27 cellular contexts compared by ENCODE assay signal in genomic region chr6:3861424-3861823, GRCh38. TPM values are rescaled to one million over a fixed set of nuclear protein-coding genes. Genes with fewer than 3 reads are reported as not detected.
A peak's percentile ranks its signal among the peaks of the same experiment; 100 is the strongest.
DNase-seq lines count a peak whose midpoint lies in the region; ATAC-seq, FAIRE-seq and TF ChIP-seq lines count a peak whose summit lies in the region.
"Had no signal": no experiment of that assay in that cellular context is flagged by ENCODE, and none has a peak within 500 bp of the region (broad histone marks: within the 10 kb centered on the region; RNA-seq: fewer than 3 reads in every experiment).

No MANE protein-coding gene starts in this region.

- H3K56ac ChIP-seq in mesendoderm (ENCODE audit: low read length): no peak overlapping the region

- no peak overlapping the region for H2BK15ac ChIP-seq in mesendoderm (replicated peaks; ENCODE audit: low read depth)

- H3K9ac ChIP-seq in HepG2 (ENCODE audit: insufficient read depth, low read depth, low read length) (no peak overlapping the region), mesendoderm (ENCODE audit: low read length) (no peak overlapping the region)
- H3K9ac ChIP-seq: BLaER1 treated with 17β-estradiol and CSF1 and Interleukin-3, amounts not matched to agents 10 nM and 100 nM had no signal

- H3K9me3 ChIP-seq in HepG2 (ENCODE audit: low read length) (peaks cover 4% of the 10 kb centered on the region; the same call in 1 of the 2 replicates), right lobe of liver (no peaks in the 10 kb centered on the region)
- H3K9me3 ChIP-seq: A549, BE2C had no signal

- H3K4me1 ChIP-seq in HepG2 (ENCODE audit: insufficient read depth, low read length): peaks cover 15% of the 10 kb centered on the region
- peaks cover 0 to 13% (median 6%) of the 10 kb centered on the region in 4 donors for H3K4me1 ChIP-seq in right lobe of liver
- H3K4me1 ChIP-seq in mesendoderm (ENCODE audit: control insufficient read depth, low read depth, low read length): no peaks in the 10 kb centered on the region
- H3K4me1 ChIP-seq: A549; BE2C; BLaER1 treated with 17β-estradiol and CSF1 and Interleukin-3, amounts not matched to agents 10 nM and 100 nM had no signal

- H2BK120ac ChIP-seq in mesendoderm (ENCODE audit: low read depth, low read length): no peak overlapping the region

- TF ChIP-seq RAD21 in HepG2 (CRISPR knock-in tag; IDR thresholded peaks at IDR 0.05): no peak

- BruUV-seq in HepG2 (replicated peaks; lab: Mats Ljungman, UMichigan): no TSS peak

- DNase-seq in HepG2 (ENCODE audit: low spot score): no peak
- no peak for DNase-seq in right lobe of liver
- peak; percentile 50 for DNase-seq in bronchial epithelial cell (ENCODE audit: low read depth)
- DNase-seq in mesendoderm: peak; percentile 60
- DNase-seq in endothelial cell (ENCODE audit: low spot score): no peak
- no peak for DNase-seq in T-helper 2 cell
- DNase-seq: 8988T; ACHN; AML-193; BE2C; CD4-positive, alpha-beta T cell; CD8-positive, alpha-beta memory T cell; DMS 273 treated with DMSO at 0.1 percent for 48 hours; DMS79; EL; GF-D8; GOT3; HCEC 1CT had no signal

- no peaks in the 10 kb centered on the region for H3K79me2 ChIP-seq in HepG2 (ENCODE audit: insufficient read depth, low read length)
- H3K79me2 ChIP-seq in mesendoderm (ENCODE audit: control insufficient read depth, insufficient read depth, low read length): no peaks in the 10 kb centered on the region

- H4K8ac ChIP-seq in mesendoderm (ENCODE audit: low read depth, low read length): no peak overlapping the region

- H2AK5ac ChIP-seq in mesendoderm (ENCODE audit: low read length): no peak overlapping the region

- H4K5ac ChIP-seq in mesendoderm (ENCODE audit: low read length): no peak overlapping the region

- H3K27me3 Mint-ChIP-seq in endothelial cell (ENCODE audit: unreplicated experiment): peaks cover 1% of the 10 kb centered on the region

- CTCF ChIA-PET in HepG2 (lab: Yijun Ruan, JAX; ENCODE audit: low intra/inter-chr PET ratio, low total read pairs): no interaction called here

- H3K36me3 Mint-ChIP-seq in endothelial cell (ENCODE audit: low read depth, unreplicated experiment): no peaks in the 10 kb centered on the region
- H3K36me3 Mint-ChIP-seq: CD14-positive monocyte had no signal

- ATAC-seq in HepG2: peak; percentile 38; the same call in 1 of the 3 replicates
- no peak for ATAC-seq in right lobe of liver
- peak; percentile 75 for ATAC-seq in esophagus mucosa
- no peak for ATAC-seq in HG03571 (IDR thresholded peaks at IDR 0.05; ENCODE audit: unreplicated experiment)
- ATAC-seq: A549 had no signal

- TF ChIP-seq EP300 in HepG2 (IDR thresholded peaks at IDR 0.05; ENCODE audit: low read depth in 2 of 2, low read length in 2 of 2) (no peak), HepG2 (CRISPR knock-in tag; IDR thresholded peaks at IDR 0.05; ENCODE audit: borderline replicate concordance) (no peak)

- no peak overlapping the region for H3K23ac ChIP-seq in mesendoderm (ENCODE audit: low read length)

- no peak overlapping the region for H3K27ac Mint-ChIP-seq in endothelial cell (ENCODE audit: unreplicated experiment)
- H3K27ac Mint-ChIP-seq: CD14-positive monocyte; CD4-positive, alpha-beta T cell; CD8-positive, alpha-beta memory T cell had no signal

- H3K27me3 ChIP-seq in HepG2 (ENCODE audit: control insufficient read depth in 1 of 2, insufficient read depth in 2 of 2, low read length in 2 of 2) (no peaks in the 10 kb centered on the region), right lobe of liver (no peaks in the 10 kb centered on the region), bronchial epithelial cell (ENCODE audit: control insufficient read depth, insufficient read depth, low read length) (peaks cover 9% of the 10 kb centered on the region), mesendoderm (ENCODE audit: insufficient read depth, low read length, poor library complexity) (no peaks in the 10 kb centered on the region)
- H3K27me3 ChIP-seq: BE2C; BLaER1 treated with 17β-estradiol and CSF1 and Interleukin-3, amounts not matched to agents 10 nM and 100 nM had no signal

- H3K18ac ChIP-seq in mesendoderm (ENCODE audit: low read length): no peak overlapping the region

- H3K79me1 ChIP-seq in mesendoderm (ENCODE audit: low read length): no peaks in the 10 kb centered on the region

- peak overlapping the region; percentile 46 for H2AFZ ChIP-seq in HepG2 (ENCODE audit: low read length)

- H3K4ac ChIP-seq in mesendoderm (ENCODE audit: low read depth, low read length): no peak overlapping the region

- in situ Hi-C loops in HepG2 (cut with HindIII; ENCODE audit: extremely low pct_ligation_motif_present, low pct_unique_long_range_greater_than_20kb): no loop called here

- WGBS in HepG2 (ENCODE audit: low lambda C conversion rate): 77% methylated on average over 4 of the region's 4 CpGs
- 68% methylated on average over 2 of the region's 4 CpGs for WGBS in right lobe of liver (ENCODE audit: insufficient coverage, low coverage, low lambda C conversion rate, missing lambda C conversion rate)
- WGBS in mesendoderm (ENCODE audit: extremely low coverage, insufficient coverage, low lambda C conversion rate): no CpG with 5 or more reads among the region's 4 CpGs

- H3K27ac ChIP-seq in HepG2 (ENCODE audit: extremely low read length, insufficient read depth, low read length) (no peak overlapping the region), right lobe of liver (no peak overlapping the region), mesendoderm (ENCODE audit: low read depth, low read length) (no peak overlapping the region)
- H3K27ac ChIP-seq: A549; BLaER1 treated with 17β-estradiol and CSF1 and Interleukin-3, amounts not matched to agents 10 nM and 100 nM had no signal

- no peaks in the 10 kb centered on the region for H3K9me3 Mint-ChIP-seq in endothelial cell (ENCODE audit: unreplicated experiment)

- no peak for TF ChIP-seq CTCF in HepG2 (CRISPR knock-in tag; IDR thresholded peaks at IDR 0.05)
- TF ChIP-seq CTCF in right lobe of liver (IDR thresholded peaks at IDR 0.05): no peak
- no peak for TF ChIP-seq CTCF in bronchial epithelial cell (IDR thresholded peaks at IDR 0.05; ENCODE audit: insufficient read depth, low read length, severe bottlenecking)
- no peak for TF ChIP-seq CTCF in endothelial cell (IDR thresholded peaks at IDR 0.05; ENCODE audit: unreplicated experiment)

- no peak overlapping the region for H3K4me2 ChIP-seq in HepG2 (ENCODE audit: low read depth, low read length)
- H3K4me2 ChIP-seq in mesendoderm (ENCODE audit: low read length): no peak overlapping the region
- H3K4me2 ChIP-seq: A549; BLaER1 treated with 17β-estradiol and CSF1 and Interleukin-3, amounts not matched to agents 10 nM and 100 nM had no signal

- no peak overlapping the region for H3K4me3 Mint-ChIP-seq in endothelial cell (ENCODE audit: unreplicated experiment)
- H3K4me3 Mint-ChIP-seq: CD14-positive monocyte; CD4-positive, alpha-beta T cell; CD8-positive, alpha-beta memory T cell had no signal

- H3K4me3 ChIP-seq in HepG2 (replicated peaks in 1 of 3; ENCODE audit: insufficient read depth in 1 of 3, low read depth in 2 of 3, low read length in 3 of 3) (no peak overlapping the region), right lobe of liver (no peak overlapping the region), bronchial epithelial cell (ENCODE audit: low read depth, low read length) (no peak overlapping the region), mesendoderm (ENCODE audit: low read length) (no peak overlapping the region)
- H3K4me3 ChIP-seq: A549; BLaER1 treated with 17β-estradiol and CSF1 and Interleukin-3, amounts not matched to agents 10 nM and 100 nM had no signal

- no peak overlapping the region for H2BK5ac ChIP-seq in mesendoderm (ENCODE audit: low read length)

- no peaks in the 10 kb centered on the region for H4K20me1 ChIP-seq in HepG2 (ENCODE audit: insufficient read depth, low read length)
- H4K20me1 ChIP-seq: BLaER1 treated with 17β-estradiol and CSF1 and Interleukin-3, amounts not matched to agents 10 nM and 100 nM had no signal

- no peaks in the 10 kb centered on the region for H3K4me1 Mint-ChIP-seq in endothelial cell (ENCODE audit: unreplicated experiment)
- H3K4me1 Mint-ChIP-seq: CD14-positive monocyte; CD8-positive, alpha-beta memory T cell had no signal

- H3K36me3 ChIP-seq in HepG2 (replicated peaks in 1 of 2; ENCODE audit: control insufficient read depth in 1 of 2, insufficient read depth in 2 of 2, low read length in 2 of 2): no peaks in the 10 kb centered on the region
- no peaks in the 10 kb centered on the region for H3K36me3 ChIP-seq in right lobe of liver
- H3K36me3 ChIP-seq in bronchial epithelial cell (ENCODE audit: control insufficient read depth, insufficient read depth, low read length): no peaks in the 10 kb centered on the region
- no peaks in the 10 kb centered on the region for H3K36me3 ChIP-seq in mesendoderm (ENCODE audit: control insufficient read depth, insufficient read depth, low read length)
- H3K36me3 ChIP-seq: BE2C; BLaER1 treated with 17β-estradiol and CSF1 and Interleukin-3, amounts not matched to agents 10 nM and 100 nM had no signal

- TF ChIP-seq POLR2A in HepG2 (IDR thresholded peaks at IDR 0.05; ENCODE audit: insufficient read depth in 1 of 2, low read depth in 2 of 2, low read length in 2 of 2) (no peak), right lobe of liver (IDR thresholded peaks at IDR 0.05) (no peak)

- POLR2A ChIA-PET in HepG2 (lab: Yijun Ruan, JAX): interaction anchor here (1.1 to 2.0 kb wide), 3 partner anchors 9 to 52 kb away, joined by 4 to 12 read pairs (median 4); no protein-coding TSS in a partner anchor

- FAIRE-seq in HepG2 (lab: Jason Lieb, UNC) (no peak), bronchial epithelial cell (lab: Jason Lieb, UNC) (peak; percentile 32)
- FAIRE-seq: A549, D721Med, GM12891, GM18507 had no signal

- intact Hi-C loops in HepG2 (cut with micrococcal nuclease; ENCODE audit: unreplicated experiment) (no loop called here), right lobe of liver (cut with DNase I) (no loop called here)

RNA-seq across cellular contexts. Expression of gene FAM50B, which starts 12.3 kb away (rescaled TPM):
- total RNA-seq in HepG2 (2016; rRNA removed; fragmentation: Illumina TruSeq; extraction: Trizol) (not detected in 2 replicates), right lobe of liver (10 to 100 TPM in 1 of 6 experiments, 1 to 10 TPM in 5; 3.6 to 11.1 (median 8.5) TPM), bronchial epithelial cell (6.0 and 10.3 TPM in 2 replicates), esophagus mucosa (6.0 TPM), endothelial cell (ENCODE audit: unreplicated experiment) (3.8 TPM)
- not detected in 2 replicates for total RNA-seq in HepG2 (2016; cell fraction: cytosol; rRNA removed; fragmentation: Illumina TruSeq; extraction: Trizol; ENCODE audit: low read depth)
- not detected in 2 replicates for total RNA-seq in HepG2 (2016; cell fraction: insoluble cytoplasmic fraction; rRNA removed; fragmentation: Illumina TruSeq; extraction: Trizol)
- not detected in 2 replicates for total RNA-seq in HepG2 (2016; cell fraction: membrane; rRNA removed; fragmentation: Illumina TruSeq; extraction: Trizol)
- not detected in 2 replicates for total RNA-seq in HepG2 (2016; cell fraction: nucleus; rRNA removed; fragmentation: Illumina TruSeq; extraction: Trizol)
- polyA plus RNA-seq in HepG2 (2011; rRNA removed): 0.05 TPM in 1 of 2 replicates, not detected in the other
- not detected in 2 replicates for polyA plus RNA-seq in HepG2 (2011; cell fraction: cytosol; rRNA removed)
- 0.07 TPM in 1 of 2 replicates, not detected in the other for polyA plus RNA-seq in HepG2 (2011; cell fraction: nucleus; rRNA removed)
- polyA plus RNA-seq in HepG2 (2012): not detected in 2 replicates
- not detected in 2 replicates for polyA plus RNA-seq in HepG2 (2016; cell fraction: cytosol; fragmentation: Illumina TruSeq; extraction: Trizol; ENCODE audit: low read depth)
- polyA plus RNA-seq in HepG2 (2016; cell fraction: insoluble cytoplasmic fraction; fragmentation: Illumina TruSeq; extraction: Trizol; ENCODE audit: low read depth): not detected in 2 replicates
- not detected in 2 replicates for polyA plus RNA-seq in HepG2 (2016; cell fraction: membrane; fragmentation: Illumina TruSeq; extraction: Trizol; ENCODE audit: low read depth)
- not detected in 2 replicates for polyA plus RNA-seq in HepG2 (2016; cell fraction: nucleus; fragmentation: Illumina TruSeq; extraction: Trizol; ENCODE audit: insufficient read depth, low read depth)
- polyA minus RNA-seq in HepG2 (2011; rRNA and poly(A)+ RNA removed; ENCODE audit: low replicate concordance): 2.4 TPM in 1 of 2 replicates, not detected in the other
- polyA minus RNA-seq in HepG2 (2011; cell fraction: cytosol; rRNA and poly(A)+ RNA removed): not detected in 2 replicates
- not detected in 2 replicates for polyA minus RNA-seq in HepG2 (2011; cell fraction: nucleus; rRNA and poly(A)+ RNA removed)
- 2.5 TPM for polyA plus RNA-seq in mesendoderm (2013, experiment 1 of 2)
- polyA plus RNA-seq in mesendoderm (2013, experiment 2 of 2): 2.2 TPM
- total RNA-seq: G401 had no signal

Comparison
In these comparisons a context has a peak if more than half of its experiments do, and no peak if none do; other contexts are left out.
1. ATAC-seq: peak in HepG2 (single experiment) and esophagus mucosa (single experiment); none in right lobe of liver (0 of 4) and HG03571 (single experiment).
2. DNase-seq: peak in bronchial epithelial cell (single experiment) and mesendoderm (single experiment); none in HepG2 (single experiment), right lobe of liver (0 of 3), endothelial cell (single experiment) and T-helper 2 cell (0 of 5).